Comparison of ENCODE assay signal across 8 cellular contexts in genomic region chr15:64461577-64462162, GRCh38. TPM values are rescaled to one million over a fixed set of nuclear protein-coding genes. Genes with fewer than 3 reads are reported as not detected.
DNase-seq lines count a peak whose midpoint lies in the region; ATAC-seq and TF ChIP-seq lines count a peak whose summit lies in the region.

No MANE protein-coding gene starts in this region.

- peak overlapping the region; percentile 62 for H3K4me3 ChIP-seq in CD8-positive, alpha-beta T cell (ENCODE audit: low read depth, low read length)
- peak overlapping the region; percentile 74 for H3K4me3 ChIP-seq in HUES6 (ENCODE audit: low read depth, low read length)
- H3K4me3 ChIP-seq in epithelial cell of esophagus (ENCODE audit: low read length) = peak overlapping the region; percentile 66
- peak overlapping the region; percentile 44 to 86 for H3K4me3 ChIP-seq in muscle layer of colon (ENCODE audit: low read depth in 1 of 2, low read length in 2 of 2)

- no peak for TF ChIP-seq CTCF in CD8-positive, alpha-beta T cell (IDR thresholded peaks at IDR 0.05)
- TF ChIP-seq CTCF in epithelial cell of esophagus (IDR thresholded peaks at IDR 0.05; ENCODE audit: insufficient read depth, low read depth, low read length, missing control alignments) = no peak

- CTCF ChIA-PET in CD8-positive, alpha-beta T cell (lab: Charles Lee) = interaction anchor here (0.6 to 1.1 kb wide), 2 partner anchors 63 to 267 kb away, joined by 3 read pairs; no protein-coding TSS in a partner anchor

- H3K27ac Mint-ChIP-seq in CD8-positive, alpha-beta T cell = peak overlapping the region; percentile 83
- peak overlapping the region; percentile 90 for H3K27ac Mint-ChIP-seq in activated CD4-positive, alpha-beta T cell treated with anti-CD3 and anti-CD28 coated beads, Interleukin-2, amount 10 ng/mL, durations not matched to agents 24 days and 14 days

- no peaks in the 10 kb centered on the region for H3K27me3 ChIP-seq in CD8-positive, alpha-beta T cell (ENCODE audit: insufficient read depth, low read length)
- H3K27me3 ChIP-seq in HUES6 (ENCODE audit: control insufficient read depth, insufficient read depth, low read length) (no peaks in the 10 kb centered on the region), muscle layer of colon (ENCODE audit: control insufficient read depth in 1 of 2, insufficient read depth in 2 of 2, low read length in 2 of 2) (no peaks in the 10 kb centered on the region)

- H3K4me1 Mint-ChIP-seq in CD8-positive, alpha-beta T cell (ENCODE audit: low read depth) = peaks cover 80% of the 10 kb centered on the region
- H3K4me1 Mint-ChIP-seq in activated CD4-positive, alpha-beta T cell treated with anti-CD3 and anti-CD28 coated beads, Interleukin-2, amount 10 ng/mL, durations not matched to agents 24 days and 14 days = peaks cover 58% of the 10 kb centered on the region

- peak overlapping the region; percentile 77 for H3K9ac ChIP-seq in HUES6 (ENCODE audit: low read length)
- H3K9ac ChIP-seq in muscle layer of colon (ENCODE audit: low read length) = peak overlapping the region; percentile 26

- intact Hi-C loops in CD8-positive, alpha-beta T cell (cut with DNase I, micrococcal nuclease) = loop anchor here (2.0 to 10.0 kb wide), 10 partner anchors 17 to 959 kb away; partner anchors contain the start of genes USP3 (in 2 of the 2), CSNK1G1 (in 1 of the 2), PDCD7 (in 1 of the 2) and TRIP4 (in 1 of the 2)
- intact Hi-C loops in activated CD4-positive, alpha-beta T cell treated with anti-CD3 and anti-CD28 coated beads, Interleukin-2, amount 10 ng/mL, durations not matched to agents 24 days and 14 days (cut with micrococcal nuclease) = loop anchor here (1.0 to 5.0 kb wide), 6 partner anchors 31 to 173 kb away; partner anchors contain the start of gene PCLAF

- H3K36me3 ChIP-seq in CD8-positive, alpha-beta T cell (ENCODE audit: insufficient read depth, low read length) = no peaks in the 10 kb centered on the region
- H3K36me3 ChIP-seq in HUES6 (ENCODE audit: control insufficient read depth, insufficient read depth, low read length) = no peaks in the 10 kb centered on the region
- no peaks in the 10 kb centered on the region for H3K36me3 ChIP-seq in muscle layer of colon (ENCODE audit: insufficient read depth, low read length)

- peak overlapping the region; percentile 84 for H3K4me3 Mint-ChIP-seq in CD8-positive, alpha-beta T cell
- H3K4me3 Mint-ChIP-seq in activated CD4-positive, alpha-beta T cell treated with anti-CD3 and anti-CD28 coated beads, Interleukin-2, amount 10 ng/mL, durations not matched to agents 24 days and 14 days = peak overlapping the region; percentile 92

- H3K4me1 ChIP-seq in CD8-positive, alpha-beta T cell (ENCODE audit: insufficient read depth, low read length) = peaks cover 80% of the 10 kb centered on the region
- H3K4me1 ChIP-seq in HUES6 (ENCODE audit: control insufficient read depth, insufficient read depth, low read length) (peaks cover 41% of the 10 kb centered on the region), muscle layer of colon (ENCODE audit: insufficient read depth, low read length) (peaks cover 47% of the 10 kb centered on the region)

- peak in 5 of 7 experiments; percentile 12 to 55 (median 24) for DNase-seq in CD8-positive, alpha-beta T cell
- peak; percentile 72 for DNase-seq in activated CD4-positive, alpha-beta T cell treated with anti-CD3 and anti-CD28 coated beads, Interleukin-2, amount 10 ng/mL, durations not matched to agents 24 days and 14 days
- DNase-seq in epithelial cell of esophagus (ENCODE audit: low read depth) = peak; percentile 87
- peak in 36 of 49 donors; percentile 2 to 69 (median 21) for DNase-seq in substantia nigra (lab: John Stamatoyannopoulos, UW)

- peaks cover 18% of the 10 kb centered on the region for H3K36me3 Mint-ChIP-seq in CD8-positive, alpha-beta T cell
- H3K36me3 Mint-ChIP-seq in activated CD4-positive, alpha-beta T cell treated with anti-CD3 and anti-CD28 coated beads, Interleukin-2, amount 10 ng/mL, durations not matched to agents 24 days and 14 days (ENCODE audit: low read depth) = peaks cover 20% of the 10 kb centered on the region

- no peaks in the 10 kb centered on the region for H3K9me3 ChIP-seq in CD8-positive, alpha-beta T cell (ENCODE audit: low read length)
- H3K9me3 ChIP-seq in HUES6 (ENCODE audit: control insufficient read depth, insufficient read depth, low read depth, low read length) (no peaks in the 10 kb centered on the region), muscle layer of colon (ENCODE audit: low read length) (no peaks in the 10 kb centered on the region)

- POLR2A ChIA-PET in CD8-positive, alpha-beta T cell (lab: Charles Lee) = interaction anchor here (0.6 to 1.6 kb wide), 3 partner anchors 17 to 1048 kb away, joined by 3 to 4 read pairs (median 3); no protein-coding TSS in a partner anchor

- no peaks in the 10 kb centered on the region for H3K9me3 Mint-ChIP-seq in CD8-positive, alpha-beta T cell
- H3K9me3 Mint-ChIP-seq in activated CD4-positive, alpha-beta T cell treated with anti-CD3 and anti-CD28 coated beads, Interleukin-2, amount 10 ng/mL, durations not matched to agents 24 days and 14 days = no peaks in the 10 kb centered on the region

- peak; percentile 52 for ATAC-seq in CD8-positive, alpha-beta T cell
- ATAC-seq in HG03342 (IDR thresholded peaks at IDR 0.05; ENCODE audit: unreplicated experiment) = no peak
- no peak for ATAC-seq in GM21367 (IDR thresholded peaks at IDR 0.05; ENCODE audit: unreplicated experiment)

- H3K27ac ChIP-seq in CD8-positive, alpha-beta T cell (ENCODE audit: low read depth, low read length) = peak overlapping the region; percentile 32
- H3K27ac ChIP-seq in HUES6 (ENCODE audit: low read depth, low read length) (peak overlapping the region; percentile 57), muscle layer of colon (ENCODE audit: low read depth, low read length) (peak overlapping the region; percentile 82), substantia nigra (ENCODE audit: low read depth, low read length, poor library complexity, severe bottlenecking) (peak overlapping the region; percentile 85)

- H3K27me3 Mint-ChIP-seq in CD8-positive, alpha-beta T cell (ENCODE audit: low read depth) = no peaks in the 10 kb centered on the region
- no peaks in the 10 kb centered on the region for H3K27me3 Mint-ChIP-seq in activated CD4-positive, alpha-beta T cell treated with anti-CD3 and anti-CD28 coated beads, Interleukin-2, amount 10 ng/mL, durations not matched to agents 24 days and 14 days

RNA-seq across cellular contexts. Expression of gene ZNF609, which starts 1.3 kb away (rescaled TPM):
- total RNA-seq in CD8-positive, alpha-beta T cell = 10 to 100 TPM; 40.1 to 40.7 TPM
- 62.4 and 63.9 TPM in 2 replicates for total RNA-seq in activated CD4-positive, alpha-beta T cell treated with anti-CD3 and anti-CD28 coated beads, Interleukin-2, amount 10 ng/mL, durations not matched to agents 24 days and 14 days

Comparison
In these comparisons a context has a peak if more than half of its experiments do, and no peak if none do; other contexts are left out.
1. DNase-seq: peak in every context shown above with its lines; median percentile 87 in epithelial cell of esophagus; 72 in activated CD4-positive, alpha-beta T cell treated with anti-CD3 and anti-CD28 coated beads, Interleukin-2, amount 10 ng/mL, durations not matched to agents 24 days and 14 days; 24 in CD8-positive, alpha-beta T cell; 21 in substantia nigra.
2. H3K27ac ChIP-seq: peak in every context shown above with its lines; median percentile 85 in substantia nigra; 82 in muscle layer of colon; 57 in HUES6; 32 in CD8-positive, alpha-beta T cell.